2 cellular contexts compared by ENCODE assay signal in the genomic region with DNA sequence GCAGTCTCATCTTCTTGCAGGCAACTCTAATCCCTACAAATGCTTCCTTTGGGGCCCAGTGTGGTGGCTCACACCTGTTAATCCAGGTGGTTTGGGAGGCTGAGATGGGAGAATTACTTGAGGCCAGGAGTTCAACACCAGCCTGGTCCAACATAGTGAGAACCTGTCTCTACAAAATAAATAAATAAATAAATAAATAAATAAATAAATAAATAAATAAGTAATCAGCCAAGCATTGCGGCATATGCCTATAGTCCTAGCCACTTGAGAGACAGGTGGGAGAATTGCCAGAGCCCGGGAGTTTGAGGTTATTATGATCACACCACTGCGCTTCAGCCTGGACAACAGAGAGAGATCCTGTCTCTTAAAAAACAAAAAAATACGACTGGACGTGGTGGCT.
A peak's percentile ranks its signal among the peaks of the same experiment; 100 is the strongest.
TF ChIP-seq lines count a peak whose summit lies in the region.

No MANE protein-coding gene starts in this region.

TF ChIP-seq in HEK293, 187 proteins besides CTCF, POLR2A, EP300 and RAD21 (continued from another document and continues in another):
- TF ChIP-seq, protein P1, sequence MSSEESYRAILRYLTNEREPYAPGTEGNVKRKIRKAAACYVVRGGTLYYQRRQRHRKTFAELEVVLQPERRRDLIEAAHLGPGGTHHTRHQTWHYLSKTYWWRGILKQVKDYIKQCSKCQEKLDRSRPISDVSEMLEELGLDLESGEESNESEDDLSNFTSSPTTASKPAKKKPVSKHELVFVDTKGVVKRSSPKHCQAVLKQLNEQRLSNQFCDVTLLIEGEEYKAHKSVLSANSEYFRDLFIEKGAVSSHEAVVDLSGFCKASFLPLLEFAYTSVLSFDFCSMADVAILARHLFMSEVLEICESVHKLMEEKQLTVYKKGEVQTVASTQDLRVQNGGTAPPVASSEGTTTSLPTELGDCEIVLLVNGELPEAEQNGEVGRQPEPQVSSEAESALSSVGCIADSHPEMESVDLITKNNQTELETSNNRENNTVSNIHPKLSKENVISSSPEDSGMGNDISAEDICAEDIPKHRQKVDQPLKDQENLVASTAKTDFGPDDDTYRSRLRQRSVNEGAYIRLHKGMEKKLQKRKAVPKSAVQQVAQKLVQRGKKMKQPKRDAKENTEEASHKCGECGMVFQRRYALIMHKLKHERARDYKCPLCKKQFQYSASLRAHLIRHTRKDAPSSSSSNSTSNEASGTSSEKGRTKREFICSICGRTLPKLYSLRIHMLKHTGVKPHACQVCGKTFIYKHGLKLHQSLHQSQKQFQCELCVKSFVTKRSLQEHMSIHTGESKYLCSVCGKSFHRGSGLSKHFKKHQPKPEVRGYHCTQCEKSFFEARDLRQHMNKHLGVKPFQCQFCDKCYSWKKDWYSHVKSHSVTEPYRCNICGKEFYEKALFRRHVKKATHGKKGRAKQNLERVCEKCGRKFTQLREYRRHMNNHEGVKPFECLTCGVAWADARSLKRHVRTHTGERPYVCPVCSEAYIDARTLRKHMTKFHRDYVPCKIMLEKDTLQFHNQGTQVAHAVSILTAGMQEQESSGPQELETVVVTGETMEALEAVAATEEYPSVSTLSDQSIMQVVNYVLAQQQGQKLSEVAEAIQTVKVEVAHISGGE (tag by site-specific recombination; conservative IDR thresholded peaks at IDR 0.05; ENCODE audit: low read depth) = peak; percentile 70
- TF ChIP-seq ZXDB (tag by site-specific recombination; IDR thresholded peaks at IDR 0.05) (0 out of 2 replicates have a peak, but pooled peaks have one; percentile 26), ZNF292 (tag by site-specific recombination; IDR thresholded peaks at IDR 0.05; ENCODE audit: borderline replicate concordance, low read depth) (no peak), ZNF843 (tag by site-specific recombination; IDR thresholded peaks at IDR 0.05) (no peak), ZNF132 (tag by site-specific recombination; IDR thresholded peaks at IDR 0.05; ENCODE audit: borderline replicate concordance) (no peak), ZNF549 (tag by site-specific recombination; IDR thresholded peaks at IDR 0.05) (no peak), ZNF140 (tag by site-specific recombination; IDR thresholded peaks at IDR 0.05) (peak; percentile 56; the same call in 1 of the 2 replicates), ZNF776 (tag by site-specific recombination; IDR thresholded peaks at IDR 0.05; ENCODE audit: borderline replicate concordance) (no peak), ZNF19 (tag by site-specific recombination; IDR thresholded peaks at IDR 0.05; ENCODE audit: low read depth) (no peak), ZNF654 (tag by site-specific recombination; IDR thresholded peaks at IDR 0.05; ENCODE audit: low read depth) (0 out of 2 replicates have a peak, but pooled peaks have one; percentile 16), ZNF433 (tag by site-specific recombination; IDR thresholded peaks at IDR 0.05; ENCODE audit: low read depth) (peak; percentile 60), ZNF138 (tag by site-specific recombination; IDR thresholded peaks at IDR 0.05; ENCODE audit: borderline replicate concordance) (0 out of 2 replicates have a peak, but pooled peaks have one; percentile 71), ZNF555 (tag by site-specific recombination; conservative IDR thresholded peaks at IDR 0.05) (peak; percentile 61), REST (tag by site-specific recombination; IDR thresholded peaks at IDR 0.05) (peak; percentile 47; the same call in 1 of the 2 replicates), ZNF791 (tag by site-specific recombination; IDR thresholded peaks at IDR 0.05) (0 out of 2 replicates have a peak, but pooled peaks have one; percentile 28), ZNF426 (tag by site-specific recombination; IDR thresholded peaks at IDR 0.05) (peak; percentile 74), ZNF354C (tag by site-specific recombination; IDR thresholded peaks at IDR 0.05; ENCODE audit: borderline replicate concordance, low read depth) (0 out of 2 replicates have a peak, but pooled peaks have one; percentile 36), TRIM28 (IDR thresholded peaks at IDR 0.05; ENCODE audit: borderline replicate concordance, low read length) (no peak), ZNF747 (tag by site-specific recombination; IDR thresholded peaks at IDR 0.05) (no peak)
- TF ChIP-seq, protein P2, sequence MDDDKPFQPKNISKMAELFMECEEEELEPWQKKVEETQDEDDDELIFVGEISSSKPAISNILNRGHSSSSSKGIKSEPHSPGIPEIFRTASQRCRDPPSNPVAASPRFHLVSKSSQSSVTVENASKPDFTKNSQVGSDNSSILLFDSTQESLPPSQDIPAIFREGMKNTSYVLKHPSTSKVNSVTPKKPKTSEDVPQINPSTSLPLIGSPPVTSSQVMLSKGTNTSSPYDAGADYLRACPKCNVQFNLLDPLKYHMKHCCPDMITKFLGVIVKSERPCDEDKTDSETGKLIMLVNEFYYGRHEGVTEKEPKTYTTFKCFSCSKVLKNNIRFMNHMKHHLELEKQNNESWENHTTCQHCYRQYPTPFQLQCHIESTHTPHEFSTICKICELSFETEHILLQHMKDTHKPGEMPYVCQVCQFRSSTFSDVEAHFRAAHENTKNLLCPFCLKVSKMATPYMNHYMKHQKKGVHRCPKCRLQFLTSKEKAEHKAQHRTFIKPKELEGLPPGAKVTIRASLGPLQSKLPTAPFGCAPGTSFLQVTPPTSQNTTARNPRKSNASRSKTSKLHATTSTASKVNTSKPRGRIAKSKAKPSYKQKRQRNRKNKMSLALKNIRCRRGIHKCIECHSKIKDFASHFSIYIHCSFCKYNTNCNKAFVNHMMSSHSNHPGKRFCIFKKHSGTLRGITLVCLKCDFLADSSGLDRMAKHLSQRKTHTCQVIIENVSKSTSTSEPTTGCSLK (tag by site-specific recombination; IDR thresholded peaks at IDR 0.05) = no peak

TF ChIP-seq in HEK293T, 16 proteins besides CTCF, POLR2A, EP300 and RAD21 (continued from another document):
- TF ChIP-seq CTBP1 (IDR thresholded peaks at IDR 0.05; ENCODE audit: borderline replicate concordance) = no peak
- no peak for TF ChIP-seq NFRKB (IDR thresholded peaks at IDR 0.05)
